In the genomic region with DNA sequence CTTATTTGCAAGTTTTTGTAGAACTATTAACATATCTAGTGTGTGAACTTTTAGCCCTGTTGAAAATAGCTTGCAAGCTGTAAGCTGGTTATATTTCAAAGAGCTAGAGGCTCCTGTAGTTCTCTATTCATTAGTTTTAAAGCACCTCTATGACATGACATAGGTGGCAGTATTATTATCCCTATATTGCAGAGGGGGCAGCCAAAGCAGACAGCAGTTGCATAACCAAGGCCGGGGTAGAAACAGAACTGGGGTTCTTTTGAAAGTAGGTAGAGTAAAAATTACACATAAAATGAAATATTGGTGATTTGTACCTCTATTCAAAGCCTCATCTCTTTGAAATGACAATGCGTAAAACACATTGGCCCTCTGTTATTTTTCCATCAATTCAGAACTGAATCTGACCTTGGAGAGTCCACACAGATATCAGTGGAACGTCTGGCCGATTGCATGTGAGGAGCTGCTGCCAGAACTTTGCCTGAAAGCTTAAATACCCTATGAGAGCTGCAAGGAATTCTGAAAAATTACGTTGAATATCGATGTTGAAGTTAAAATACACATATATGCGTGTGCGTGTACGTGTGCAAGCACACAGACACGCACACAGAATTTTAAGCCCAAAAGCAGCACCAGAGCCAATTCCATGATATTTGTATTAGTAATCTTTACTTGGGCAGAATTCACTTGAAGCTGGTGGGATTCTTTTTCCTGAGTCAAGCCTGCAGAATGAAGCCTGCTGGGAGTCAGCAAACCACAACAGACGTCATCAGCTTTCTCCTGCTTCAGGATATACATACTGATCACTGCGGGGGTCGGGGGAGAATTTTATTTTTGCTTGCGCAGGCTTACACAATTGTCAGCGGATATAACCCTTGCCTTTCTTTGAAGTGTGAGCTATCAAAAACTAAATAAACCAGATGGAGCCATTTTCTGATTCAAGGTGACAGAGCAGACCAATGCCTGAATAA, we compare ENCODE assay signal across 10 cellular contexts.
DNase-seq lines count a peak whose midpoint lies in the region; ATAC-seq, FAIRE-seq and TF ChIP-seq lines count a peak whose summit lies in the region.
"Had no signal": no experiment of that assay in that cellular context is flagged by ENCODE, and none has a peak within 500 bp of the region (broad histone marks: within the 10 kb centered on the region; RNA-seq: fewer than 3 reads in every experiment).

No MANE protein-coding gene starts in this region.

- TF ChIP-seq CTCF in dorsolateral prefrontal cortex (IDR thresholded peaks at IDR 0.05 in 54 of 56, conservative IDR thresholded peaks at IDR 0.05 in 2 of 56; ENCODE audit: low read depth in 1 of 56, partially characterized antibody in 56 of 56), result no peak
- no peak for TF ChIP-seq CTCF in GM13977 (IDR thresholded peaks at IDR 0.05; ENCODE audit: extremely low read depth, insufficient read depth, missing control alignments)

- H3K4me3 ChIP-seq in dorsolateral prefrontal cortex, result peak overlapping the region in 1 of 59 donors; percentile 10

- H3K27ac ChIP-seq in dorsolateral prefrontal cortex, result peak overlapping the region in 32 of 59 donors; percentile 5 to 72 (median 37)

- FAIRE-seq in RCC 7860 (lab: Jason Lieb, UNC), result no peak

- H3K27me3 ChIP-seq in dorsolateral prefrontal cortex, result no peaks in the 10 kb centered on the region

- intact Hi-C loops in dorsolateral prefrontal cortex (cut with DNase I), result no loop called here

- ATAC-seq in GM19463 (IDR thresholded peaks at IDR 0.05; ENCODE audit: unreplicated experiment), result no peak
- ATAC-seq in GM21723 (IDR thresholded peaks at IDR 0.05; ENCODE audit: unreplicated experiment), result no peak

- in situ Hi-C loops in GM13977 (cut with MboI; ENCODE audit: low pct_unique_long_range_greater_than_20kb, low sequenced_read_pairs, unreplicated experiment), result no loop called here

- DNase-seq in GM03348 (ENCODE audit: low spot score), result peak; percentile 42
- DNase-seq in RCC 7860 (ENCODE audit: low spot score), result peak; percentile 78
- DNase-seq in dorsolateral prefrontal cortex, result no peak
- DNase-seq in non-pigmented ciliary epithelial cell (ENCODE audit: low read depth), result peak; percentile 100
- no peak for DNase-seq in GM13977 (ENCODE audit: low spot score)
- DNase-seq in cerebellar cortex (ENCODE audit: low spot score), result no peak
- DNase-seq: central memory CD4-positive, alpha-beta T cell; nephron progenitor cell had no signal

Comparison
In these comparisons a context has a peak if more than half of its experiments do, and no peak if none do; other contexts are left out.
1. DNase-seq: peak in GM03348 (single experiment), RCC 7860 (single experiment) and non-pigmented ciliary epithelial cell (single experiment); none in dorsolateral prefrontal cortex (0 of 10), GM13977 (single experiment) and cerebellar cortex (single experiment).